Comparison of ENCODE assay signal across 17 cellular contexts in the genomic region with DNA sequence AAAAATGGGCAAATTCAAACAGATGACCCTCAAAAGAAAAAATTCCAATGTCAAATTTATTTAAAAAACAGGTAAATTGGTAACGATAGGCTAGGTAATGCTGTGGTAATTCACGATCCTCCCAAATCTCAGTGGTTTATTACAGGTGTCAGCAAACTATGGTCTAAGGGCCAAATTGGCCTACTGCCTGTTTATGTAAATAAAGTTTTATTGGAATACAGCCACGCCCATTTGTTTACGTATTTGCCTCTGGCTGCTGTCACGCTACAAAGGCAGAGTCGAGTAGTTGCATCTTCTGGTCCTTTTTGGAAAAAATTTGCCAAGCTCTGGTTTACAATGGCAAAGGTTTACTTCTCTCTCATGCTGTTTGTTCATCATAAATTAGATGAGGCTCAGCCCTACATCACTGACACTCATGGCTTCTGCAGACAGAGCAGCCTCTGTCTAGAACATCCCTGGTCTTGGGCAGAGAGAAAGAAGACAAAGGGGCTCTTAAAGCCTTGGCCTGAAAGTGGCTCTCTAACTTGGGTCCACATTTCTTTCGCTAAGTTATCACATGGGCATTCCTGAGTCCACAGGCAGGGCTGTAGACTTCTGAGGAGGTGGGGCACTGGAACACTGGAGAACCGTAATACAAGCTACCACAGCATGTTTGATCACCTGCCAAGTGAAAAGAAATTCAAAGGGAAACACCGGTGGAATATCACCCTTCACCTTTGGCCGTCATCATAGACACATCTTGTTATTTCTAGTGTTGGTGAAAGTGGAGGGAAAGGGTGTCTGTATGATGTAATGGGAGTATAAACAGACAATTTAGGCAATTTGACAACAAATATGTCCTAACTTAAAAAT. TPM values are rescaled to one million over a fixed set of nuclear protein-coding genes. Genes with fewer than 3 reads are reported as not detected.
DNase-seq lines count a peak whose midpoint lies in the region; FAIRE-seq and TF ChIP-seq lines count a peak whose summit lies in the region.
"Had no signal": no experiment of that assay in that cellular context is flagged by ENCODE, and none has a peak within 500 bp of the region (broad histone marks: within the 10 kb centered on the region; RNA-seq: fewer than 3 reads in every experiment).

No MANE protein-coding gene starts in this region.

- FAIRE-seq in GM19239 (lab: Jason Lieb, UNC): no peak

- H3K4me3 ChIP-seq in AG10803 (ENCODE audit: low read length): no peak overlapping the region
- H3K4me3 ChIP-seq: BLaER1 had no signal

- H3K36me3 Mint-ChIP-seq in activated T-helper 2 cell treated with anti-CD3 and anti-CD28 coated beads, Interferon-gamma antibody, Interleukin-2, Interleukin-4, amounts not matched to agents 10 μg/mL and 5 μg/mL and 100 μg/mL, durations not matched to agents 14 hours and 24 hours and 36 hours (ENCODE audit: low read depth): peaks cover 93% of the 10 kb centered on the region

- DNase-seq in AG10803 (ENCODE audit: low read depth) (peak; percentile 28), LHCN-M2 (ENCODE audit: low read depth) (peak; percentile 5), medulla oblongata (ENCODE audit: extremely low spot score) (peak; percentile 29), AML-193 (lab: John Stamatoyannopoulos, UW) (no peak), hypothalamus (lab: John Stamatoyannopoulos, UW) (no peak), GM19239 (ENCODE audit: insufficient read length, low spot score) (no peak), activated gamma-delta T cell (lab: John Stamatoyannopoulos, UW) (no peak)
- no peak for DNase-seq in activated T-helper 2 cell treated with anti-CD3 and anti-CD28 coated beads, Interferon-gamma antibody, Interleukin-2, Interleukin-4, amounts not matched to agents 10 μg/mL and 5 μg/mL and 100 μg/mL, durations not matched to agents 14 hours and 24 hours and 36 hours (ENCODE audit: low spot score)
- DNase-seq: activated gamma-delta T cell treated with Interleukin-2 at 50 U/mL for 16 hours; mesendoderm; NCI-H1436; stimulated activated CD4-positive, alpha-beta T cell treated with anti-CD3 and anti-CD28 coated beads, Interleukin-4, amount 100 ng/mL, for 24 hours; stimulated activated naive CD4-positive, alpha-beta T cell treated with Interleukin-2 at 50 U/mL for 16 hours; T-helper 1 cell had no signal

- peak overlapping the region; percentile 56 for H3K27ac Mint-ChIP-seq in activated T-helper 2 cell treated with anti-CD3 and anti-CD28 coated beads, Interferon-gamma antibody, Interleukin-2, Interleukin-4, amounts not matched to agents 10 μg/mL and 5 μg/mL and 100 μg/mL, durations not matched to agents 14 hours and 24 hours and 36 hours

- H3K4me1 Mint-ChIP-seq in activated T-helper 2 cell treated with anti-CD3 and anti-CD28 coated beads, Interferon-gamma antibody, Interleukin-2, Interleukin-4, amounts not matched to agents 10 μg/mL and 5 μg/mL and 100 μg/mL, durations not matched to agents 14 hours and 24 hours and 36 hours (ENCODE audit: low read depth): peaks cover 2% of the 10 kb centered on the region

- H3K4me3 Mint-ChIP-seq in activated T-helper 2 cell treated with anti-CD3 and anti-CD28 coated beads, Interferon-gamma antibody, Interleukin-2, Interleukin-4, amounts not matched to agents 10 μg/mL and 5 μg/mL and 100 μg/mL, durations not matched to agents 14 hours and 24 hours and 36 hours (ENCODE audit: low read depth): no peak overlapping the region
- H3K4me3 Mint-ChIP-seq: central memory CD8-positive, alpha-beta T cell had no signal

- no peaks in the 10 kb centered on the region for H3K27me3 Mint-ChIP-seq in activated T-helper 2 cell treated with anti-CD3 and anti-CD28 coated beads, Interferon-gamma antibody, Interleukin-2, Interleukin-4, amounts not matched to agents 10 μg/mL and 5 μg/mL and 100 μg/mL, durations not matched to agents 14 hours and 24 hours and 36 hours (ENCODE audit: low read depth)
- H3K27me3 Mint-ChIP-seq: central memory CD8-positive, alpha-beta T cell had no signal

- TF ChIP-seq CTCF in AG10803 (conservative IDR thresholded peaks at IDR 0.05; ENCODE audit: low read length): no peak

- peaks cover 22% of the 10 kb centered on the region for H3K9me3 Mint-ChIP-seq in activated T-helper 2 cell treated with anti-CD3 and anti-CD28 coated beads, Interferon-gamma antibody, Interleukin-2, Interleukin-4, amounts not matched to agents 10 μg/mL and 5 μg/mL and 100 μg/mL, durations not matched to agents 14 hours and 24 hours and 36 hours

- intact Hi-C loops in activated T-helper 2 cell treated with anti-CD3 and anti-CD28 coated beads, Interferon-gamma antibody, Interleukin-2, Interleukin-4, amounts not matched to agents 10 μg/mL and 5 μg/mL and 100 μg/mL, durations not matched to agents 14 hours and 24 hours and 36 hours (cut with micrococcal nuclease): no loop called here

RNA-seq across cellular contexts. Expression of gene SP110, which starts 34.8 kb away (rescaled TPM):
- total RNA-seq in LHCN-M2 (2014; rRNA removed): 12.6 and 20.8 TPM in 2 replicates
- 12.6 TPM for polyA plus RNA-seq in LHCN-M2 (2012)
- 114 and 121 TPM in 2 replicates for total RNA-seq in activated T-helper 2 cell treated with anti-CD3 and anti-CD28 coated beads, Interferon-gamma antibody, Interleukin-2, Interleukin-4, amounts not matched to agents 10 μg/mL and 5 μg/mL and 100 μg/mL, durations not matched to agents 14 hours and 24 hours and 36 hours

RNA-seq across cellular contexts. Expression of gene SP140, which starts 40.6 kb away (rescaled TPM):
- total RNA-seq in LHCN-M2 (2014; rRNA removed): 0.34 TPM in 1 of 2 replicates, not detected in the other
- polyA plus RNA-seq in LHCN-M2 (2012): 1.3 TPM
- 316 and 317 TPM in 2 replicates for total RNA-seq in activated T-helper 2 cell treated with anti-CD3 and anti-CD28 coated beads, Interferon-gamma antibody, Interleukin-2, Interleukin-4, amounts not matched to agents 10 μg/mL and 5 μg/mL and 100 μg/mL, durations not matched to agents 14 hours and 24 hours and 36 hours
- total RNA-seq: pulmonary artery endothelial cell had no signal

Comparison
In these comparisons a context has a peak if more than half of its experiments do, and no peak if none do; other contexts are left out.
1. DNase-seq: peak in AG10803 (single experiment), LHCN-M2 (single experiment) and medulla oblongata (single experiment); none in activated T-helper 2 cell treated with anti-CD3 and anti-CD28 coated beads, Interferon-gamma antibody, Interleukin-2, Interleukin-4, amounts not matched to agents 10 μg/mL and 5 μg/mL and 100 μg/mL, durations not matched to agents 14 hours and 24 hours and 36 hours (single experiment), AML-193 (0 of 2), hypothalamus (0 of 51), GM19239 (single experiment) and activated gamma-delta T cell (single experiment).
2. RNA of gene SP140, which starts 40.6 kb away (total RNA-seq): 316 to 317 TPM in activated T-helper 2 cell treated with anti-CD3 and anti-CD28 coated beads, Interferon-gamma antibody, Interleukin-2, Interleukin-4, amounts not matched to agents 10 μg/mL and 5 μg/mL and 100 μg/mL, durations not matched to agents 14 hours and 24 hours and 36 hours; 0.34 TPM in LHCN-M2; every median in the first group is over 100 times any median in the second.